Comparison of ENCODE assay signal across 8 cellular contexts in the genomic region with DNA sequence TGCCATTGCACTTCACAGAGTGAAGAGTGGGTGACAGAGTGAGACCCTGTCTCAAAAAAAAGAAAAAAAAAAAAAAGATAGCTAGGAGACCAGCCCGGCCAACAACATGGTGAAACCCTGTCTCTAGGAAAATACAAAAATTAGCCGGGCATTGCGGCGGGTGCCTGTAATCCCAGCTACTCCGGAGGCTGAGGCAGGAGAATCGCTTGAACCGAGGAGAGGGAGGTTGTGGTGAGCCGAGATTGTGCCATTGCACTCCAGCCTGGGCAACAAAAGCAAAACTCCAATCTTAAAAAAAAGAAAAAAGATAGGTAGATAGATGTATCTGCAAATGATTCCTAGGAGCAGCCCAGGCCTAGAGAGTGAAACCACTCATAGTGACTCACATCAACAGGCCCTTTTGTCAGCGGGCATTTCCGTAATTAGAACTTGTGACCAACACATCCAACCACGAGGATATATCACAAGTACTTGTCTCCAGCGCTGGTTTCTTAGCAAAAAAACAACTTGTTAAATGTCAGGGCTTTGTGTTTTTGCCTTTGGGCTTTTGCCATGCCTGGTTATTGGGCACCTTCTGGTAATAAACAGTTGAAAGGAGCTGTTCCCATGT. TPM values are rescaled to one million over a fixed set of nuclear protein-coding genes. Genes with fewer than 3 reads are reported as not detected.
A peak's percentile ranks its signal among the peaks of the same experiment; 100 is the strongest.
DNase-seq lines count a peak whose midpoint lies in the region; FAIRE-seq and TF ChIP-seq lines count a peak whose summit lies in the region.
"Not testable (repeated sequence)": the region's sequence is repeated elsewhere in the genome, so short reads cannot be mapped to it uniquely, and the experiment has no call there.

No MANE protein-coding gene starts in this region.

- H3K4me3 Mint-ChIP-seq in T-helper 2 cell treated with Interferon-gamma antibody and Interleukin-4, amounts not matched to agents 5 μg/mL and 100 μg/mL, for 36 hours: not testable (repeated sequence)

- H3K27me3 ChIP-seq in MG63, ascending aorta: not testable (repeated sequence)

- peaks cover 40% of the 10 kb centered on the region for H3K4me1 Mint-ChIP-seq in T-helper 2 cell treated with Interferon-gamma antibody and Interleukin-4, amounts not matched to agents 5 μg/mL and 100 μg/mL, for 36 hours (ENCODE audit: low read depth)

- H3K9me3 ChIP-seq in MG63, ascending aorta: not testable (repeated sequence)

- peak overlapping the region; percentile 72 for H3K27ac Mint-ChIP-seq in T-helper 2 cell treated with Interferon-gamma antibody and Interleukin-4, amounts not matched to agents 5 μg/mL and 100 μg/mL, for 36 hours

- H3K4me1 ChIP-seq in ascending aorta: not testable (repeated sequence)

- not testable (repeated sequence) for TF ChIP-seq POLR2A in H54 (IDR thresholded peaks at IDR 0.05; ENCODE audit: low read depth, low read length)

- peaks cover 12% of the 10 kb centered on the region for H3K36me3 Mint-ChIP-seq in T-helper 2 cell treated with Interferon-gamma antibody and Interleukin-4, amounts not matched to agents 5 μg/mL and 100 μg/mL, for 36 hours (ENCODE audit: low read depth)

- TF ChIP-seq CTCF in ascending aorta (IDR thresholded peaks at IDR 0.05): not testable (repeated sequence)

- not testable (repeated sequence) for H3K9me3 Mint-ChIP-seq in T-helper 2 cell treated with Interferon-gamma antibody and Interleukin-4, amounts not matched to agents 5 μg/mL and 100 μg/mL, for 36 hours

- not testable (repeated sequence) for H3K4me3 ChIP-seq in MG63, ascending aorta

- FAIRE-seq in H54 (lab: Jason Lieb, UNC): peak; percentile 87

- not testable (repeated sequence) for H3K27me3 Mint-ChIP-seq in T-helper 2 cell treated with Interferon-gamma antibody and Interleukin-4, amounts not matched to agents 5 μg/mL and 100 μg/mL, for 36 hours (ENCODE audit: low read depth)

- H3K27ac ChIP-seq in ascending aorta: peak overlapping the region in 1 of 2 donors; percentile 48

- not testable (repeated sequence) for H3K36me3 ChIP-seq in MG63, ascending aorta

- intact Hi-C loops in ascending aorta (cut with DNase I): not testable (repeated sequence)

- DNase-seq in Daoy (ENCODE audit: low read depth) (peak; percentile 91), H54 (ENCODE audit: insufficient read length, low spot score) (peak; percentile 73), MG63 (peak; percentile 79), ascending aorta (ENCODE audit: low spot score in 2 of 2) (peak; percentile 30 to 62), fibroblast of peridontal ligament (ENCODE audit: extremely low read depth) (peak; percentile 87), midbrain (lab: John Stamatoyannopoulos, UW) (peak; percentile 72)
- peak; percentile 68 for DNase-seq in T-helper 2 cell treated with Interferon-gamma antibody and Interleukin-4, amounts not matched to agents 5 μg/mL and 100 μg/mL, for 36 hours (ENCODE audit: low spot score)
- peak; percentile 50 for DNase-seq in stimulated activated naive CD4-positive, alpha-beta T cell treated with Interleukin-2 at 50 U/mL for 16 hours (lab: John Stamatoyannopoulos, UW)

RNA-seq across cellular contexts. Expression of gene AMZ2, which starts 13.0 kb away (rescaled TPM):
- 72.6 and 79.7 TPM in 2 replicates for total RNA-seq in Daoy (2014; rRNA removed; shearing (Covaris generic))
- total RNA-seq in MG63 (2014; rRNA removed; shearing (Covaris generic); ENCODE audit: low replicate concordance): 174 and 187 TPM in 2 replicates
- total RNA-seq in ascending aorta: 41.6 TPM

RNA-seq across cellular contexts. Expression of gene SLC16A6, which starts 56.1 kb away (rescaled TPM):
- 3.6 and 3.8 TPM in 2 replicates for total RNA-seq in Daoy (2014; rRNA removed; shearing (Covaris generic))
- total RNA-seq in MG63 (2014; rRNA removed; shearing (Covaris generic); ENCODE audit: low replicate concordance): 0.79 and 1.9 TPM in 2 replicates
- total RNA-seq in ascending aorta: not detected

RNA-seq across cellular contexts. Expression of gene ARSG, which starts 56.5 kb away (rescaled TPM):
- total RNA-seq in Daoy (2014; rRNA removed; shearing (Covaris generic)): 4.1 and 9.3 TPM in 2 replicates
- 2.3 and 3.0 TPM in 2 replicates for total RNA-seq in MG63 (2014; rRNA removed; shearing (Covaris generic); ENCODE audit: low replicate concordance)
- 7.3 TPM for total RNA-seq in ascending aorta
